17 cellular contexts compared by ENCODE assay signal in genomic region chr13:80655778-80656518, GRCh38.
"Had no signal": no experiment of that assay in that cellular context is flagged by ENCODE, and none has a peak within 500 bp of the region (broad histone marks: within the 10 kb centered on the region; RNA-seq: fewer than 3 reads in every experiment).

No MANE protein-coding gene starts in this region.

- H3K4me1 ChIP-seq: ascending aorta, gastrocnemius medialis, stomach, uterus had no signal

- H3K36me3 ChIP-seq: ascending aorta, cardiac muscle cell, gastrocnemius medialis, ovary, stomach, thoracic aorta, uterus had no signal

- DNase-seq: activated CD4-positive, alpha-beta T cell treated with anti-CD3 and anti-CD28 coated beads for 36 hours; activated CD8-positive, alpha-beta memory T cell treated with anti-CD3 and anti-CD28 coated beads, Interleukin-2, amount 50 U/mL, for 48 hours; activated CD8-positive, alpha-beta T cell treated with anti-CD3 and anti-CD28 coated beads, Interleukin-2, amount 10 ng/mL, durations not matched to agents 7 days and 5 days; activated naive CD4-positive, alpha-beta T cell; gastrocnemius medialis; left ventricle myocardium superior; mesenchymal stem cell; ovary; stimulated activated CD4-positive, alpha-beta T cell treated with anti-CD3 and anti-CD28 coated beads, Interleukin-4, amount 100 ng/mL, for 1 hour; stomach; T-helper 9 cell; uterus had no signal

- H3K27me3 ChIP-seq: ascending aorta, cardiac muscle cell, gastrocnemius medialis, ovary, stomach, uterus had no signal

- H3K4me3 ChIP-seq: ascending aorta, cardiac muscle cell, gastrocnemius medialis, ovary, stomach, thoracic aorta, uterus had no signal

- FAIRE-seq: colon, endothelial cell of umbilical vein had no signal

- ATAC-seq: activated CD4-positive, alpha-beta T cell treated with anti-CD3 and anti-CD28 coated beads for 36 hours; activated CD8-positive, alpha-beta T cell treated with anti-CD3 and anti-CD28 coated beads, Interleukin-2, amount 10 ng/mL, durations not matched to agents 7 days and 5 days; gastrocnemius medialis had no signal

- H3K27ac ChIP-seq: ascending aorta, cardiac muscle cell, gastrocnemius medialis, ovary, stomach, thoracic aorta, uterus had no signal

- H3K9me3 ChIP-seq: ascending aorta, gastrocnemius medialis, ovary, thoracic aorta, uterus had no signal
